Comparison of ENCODE assay signal across 8 cellular contexts in genomic region chr7:157691521-157692155, GRCh38.
DNase-seq lines count a peak whose midpoint lies in the region; ATAC-seq and TF ChIP-seq lines count a peak whose summit lies in the region.

No MANE protein-coding gene starts in this region.

- H3K27ac Mint-ChIP-seq in mesothelial cell of epicardium (no peak overlapping the region), type B pancreatic cell (no peak overlapping the region)

- ATAC-seq in esophagus mucosa (no peak), gastroesophageal sphincter (no peak)

- 0 out of 2 replicates have a peak, but pooled peaks cover 5% of the 10 kb centered on the region for H3K27me3 ChIP-seq in HAP-1 (ENCODE audit: low read depth)
- peaks cover 77% of the 10 kb centered on the region for H3K27me3 ChIP-seq in gastroesophageal sphincter

- peak overlapping the region in 1 of 4 donors; percentile 37 for H3K27ac ChIP-seq in gastroesophageal sphincter

- peak; percentile 61 for DNase-seq in activated effector memory CD4-positive, alpha-beta T cell treated with anti-CD3 and anti-CD28 coated beads, Interleukin-2, amount 50 U/mL, for 16 hours
- DNase-seq in activated effector memory CD4-positive, alpha-beta T cell treated with Interleukin-2 at 50 U/mL for 16 hours: no peak
- DNase-seq in astrocyte of the hippocampus (ENCODE audit: low read depth, low spot score): peak; percentile 27
- DNase-seq in mesothelial cell of epicardium (ENCODE audit: low spot score in 2 of 2, unreplicated experiment in 2 of 2): no peak
- peak; percentile 71 for DNase-seq in type B pancreatic cell (ENCODE audit: extremely low spot score, unreplicated experiment)
- DNase-seq in HAP-1 (ENCODE audit: low spot score in 2 of 2): no peak

- H3K9me3 Mint-ChIP-seq in mesothelial cell of epicardium (peaks cover 3% of the 10 kb centered on the region), type B pancreatic cell (no peaks in the 10 kb centered on the region)

- H3K36me3 Mint-ChIP-seq in mesothelial cell of epicardium (no peaks in the 10 kb centered on the region), type B pancreatic cell (no peaks in the 10 kb centered on the region)

- no peaks in the 10 kb centered on the region for H3K9me3 ChIP-seq in HAP-1
- H3K9me3 ChIP-seq in gastroesophageal sphincter: peaks cover 0 to 5% (median 0%) of the 10 kb centered on the region in 3 donors

- H3K36me3 ChIP-seq in HAP-1 (replicated peaks) (no peaks in the 10 kb centered on the region), gastroesophageal sphincter (no peaks in the 10 kb centered on the region)

- TF ChIP-seq CTCF in mesothelial cell of epicardium (IDR thresholded peaks at IDR 0.05; ENCODE audit: unreplicated experiment): no peak
- no peak for TF ChIP-seq CTCF in type B pancreatic cell (conservative IDR thresholded peaks at IDR 0.05)
- no peak for TF ChIP-seq CTCF in gastroesophageal sphincter (IDR thresholded peaks at IDR 0.05)

- peaks cover 2% of the 10 kb centered on the region for H3K4me1 Mint-ChIP-seq in mesothelial cell of epicardium
- peaks cover 4% of the 10 kb centered on the region for H3K4me1 Mint-ChIP-seq in type B pancreatic cell (ENCODE audit: unreplicated experiment)

- in situ Hi-C loops in HAP-1 (cut with MboI; ENCODE audit: low sequenced_read_pairs): no loop called here

- H3K4me3 Mint-ChIP-seq in mesothelial cell of epicardium: peak overlapping the region; percentile 46
- peak overlapping the region; percentile 83 for H3K4me3 Mint-ChIP-seq in type B pancreatic cell

- no peak for TF ChIP-seq POLR2A in gastroesophageal sphincter (IDR thresholded peaks at IDR 0.05)

- H3K4me3 ChIP-seq in HAP-1 (no peak overlapping the region), gastroesophageal sphincter (peak overlapping the region in 1 of 2 donors; percentile 50)

- no peak for TF ChIP-seq EP300 in gastroesophageal sphincter (IDR thresholded peaks at IDR 0.05)

- H3K4me1 ChIP-seq in HAP-1: peaks cover 10% of the 10 kb centered on the region
- peaks cover 0 to 54% (median 9%) of the 10 kb centered on the region in 3 donors for H3K4me1 ChIP-seq in gastroesophageal sphincter

- WGBS in gastroesophageal sphincter (ENCODE audit: low coverage in 1 of 2), 2 donors: 2% methylated on average over 13 of the region's 46 CpGs; no CpG with 5 or more reads in 1 of the 2 donors

- H3K27me3 Mint-ChIP-seq in mesothelial cell of epicardium (ENCODE audit: low read depth) (peaks cover 74% of the 10 kb centered on the region), type B pancreatic cell (peaks cover 67% of the 10 kb centered on the region)

Comparison
In these comparisons a context has a peak if more than half of its experiments do, and no peak if none do; other contexts are left out.
1. DNase-seq: peak in activated effector memory CD4-positive, alpha-beta T cell treated with anti-CD3 and anti-CD28 coated beads, Interleukin-2, amount 50 U/mL, for 16 hours (single experiment), astrocyte of the hippocampus (single experiment) and type B pancreatic cell (single experiment); none in activated effector memory CD4-positive, alpha-beta T cell treated with Interleukin-2 at 50 U/mL for 16 hours (single experiment), mesothelial cell of epicardium (0 of 2) and HAP-1 (0 of 2).